ENCODE assay signal across 22 cellular contexts in genomic region chr16:2425825-2426430, GRCh38. TPM values are rescaled to one million over a fixed set of nuclear protein-coding genes. Genes with fewer than 3 reads are reported as not detected.
A peak's percentile ranks its signal among the peaks of the same experiment; 100 is the strongest.
DNase-seq lines count a peak whose midpoint lies in the region; ATAC-seq, FAIRE-seq and TF ChIP-seq lines count a peak whose summit lies in the region.
"Had no signal": no experiment of that assay in that cellular context is flagged by ENCODE, and none has a peak within 500 bp of the region (broad histone marks: within the 10 kb centered on the region; RNA-seq: fewer than 3 reads in every experiment).

No MANE protein-coding gene starts in this region.

- H3K4me3 ChIP-seq in HepG2 (replicated peaks in 1 of 3; ENCODE audit: insufficient read depth in 1 of 3, low read depth in 2 of 3, low read length in 3 of 3) (no peak overlapping the region), right lobe of liver (no peak overlapping the region), neural progenitor cell (no peak overlapping the region), ovary (no peak overlapping the region)
- H3K4me3 ChIP-seq: BLaER1 treated with 17β-estradiol and CSF1 and Interleukin-3, amounts not matched to agents 10 nM and 100 nM; HAP-1; K562 had no signal

- H3K9ac ChIP-seq in HepG2 (ENCODE audit: insufficient read depth, low read depth, low read length): no peak overlapping the region
- no peak overlapping the region for H3K9ac ChIP-seq in neural progenitor cell
- H3K9ac ChIP-seq: BLaER1 treated with 17β-estradiol and CSF1 and Interleukin-3, amounts not matched to agents 10 nM and 100 nM had no signal

- H3K36me3 ChIP-seq in HepG2 (replicated peaks in 1 of 2; ENCODE audit: control insufficient read depth in 1 of 2, insufficient read depth in 2 of 2, low read length in 2 of 2): no peaks in the 10 kb centered on the region; a peak in 1 of 5 replicates
- H3K36me3 ChIP-seq in right lobe of liver: no peaks in the 10 kb centered on the region
- no peaks in the 10 kb centered on the region for H3K36me3 ChIP-seq in neural progenitor cell
- H3K36me3 ChIP-seq in ovary: no peaks in the 10 kb centered on the region

- H3K4me2 ChIP-seq in HepG2 (ENCODE audit: low read depth, low read length) (no peak overlapping the region), neural progenitor cell (no peak overlapping the region)
- H3K4me2 ChIP-seq: BLaER1 treated with 17β-estradiol and CSF1 and Interleukin-3, amounts not matched to agents 10 nM and 100 nM had no signal

- TF ChIP-seq RAD21 in HepG2 (CRISPR knock-in tag; IDR thresholded peaks at IDR 0.05): no peak

- DNase-seq in HepG2 (ENCODE audit: low spot score): no peak
- DNase-seq in right lobe of liver: no peak
- DNase-seq in RWPE1 (ENCODE audit: low spot score): no peak
- DNase-seq in neural progenitor cell (ENCODE audit: low spot score): no peak
- DNase-seq in ovary: no peak
- DNase-seq in iPS-NIHi7 (ENCODE audit: extremely low spot score): no peak
- no peak for DNase-seq in NCI-H446 treated with DMSO at 0.1 percent for 48 hours (lab: John Stamatoyannopoulos, UW)
- DNase-seq: 8988T; AML-193; CD4-positive, CD25-positive, alpha-beta regulatory T cell; DMS153; DMS79 treated with DMSO at 0.1 percent for 48 hours; HFFc6 had no signal

- in situ Hi-C loops in HepG2 (cut with HindIII; ENCODE audit: extremely low pct_ligation_motif_present, low pct_unique_long_range_greater_than_20kb): loop anchor here (5.0 kb wide), 1 partner anchor 76 kb away; no protein-coding TSS in a partner anchor

- intact Hi-C loops in HepG2 (cut with micrococcal nuclease; ENCODE audit: unreplicated experiment): loop anchor here (5.0 kb wide), 1 partner anchor 84 kb away; the partner anchor contains the start of gene ABCA3
- intact Hi-C loops in right lobe of liver (cut with DNase I): no loop called here
- intact Hi-C loops in ovary (cut with DNase I): loop anchor here in 1 of 4 donors (10.0 kb wide), 1 partner anchor 79 kb away; no protein-coding TSS in a partner anchor

- peak overlapping the region; percentile 63 for H3K4me3 Mint-ChIP-seq in neural progenitor cell
- H3K4me3 Mint-ChIP-seq: HFFc6 had no signal

- H3F3A ChIP-seq in neural progenitor cell (ENCODE audit: low read depth): peaks cover 10% of the 10 kb centered on the region

- H2AFZ ChIP-seq in HepG2 (ENCODE audit: low read length) (no peak overlapping the region), neural progenitor cell (replicated peaks) (no peak overlapping the region)

- no peaks in the 10 kb centered on the region for H3K9me3 Mint-ChIP-seq in neural progenitor cell
- H3K9me3 Mint-ChIP-seq: HFFc6 had no signal

- no TSS peak for BruUV-seq in HepG2 (replicated peaks; lab: Mats Ljungman, UMichigan)

- H3K27ac Mint-ChIP-seq in neural progenitor cell: peak overlapping the region; percentile 46
- H3K27ac Mint-ChIP-seq: HFFc6 had no signal

- no peak for FAIRE-seq in HepG2 (lab: Jason Lieb, UNC)
- FAIRE-seq: D721Med, G401.6, GM12892, GM19239, H1, K562 had no signal

- no peaks in the 10 kb centered on the region for H4K20me1 ChIP-seq in HepG2 (ENCODE audit: insufficient read depth, low read length)
- peaks cover 12% of the 10 kb centered on the region for H4K20me1 ChIP-seq in neural progenitor cell (ENCODE audit: low read depth)

- 46% methylated on average over 12 of the region's 13 CpGs for WGBS in HepG2 (ENCODE audit: low lambda C conversion rate)
- 100% methylated on average over 1 of the region's 13 CpGs for WGBS in right lobe of liver (ENCODE audit: insufficient coverage, low coverage, low lambda C conversion rate, missing lambda C conversion rate)
- 92 to 95% (median 94%) methylated on average over 13 of the region's 13 CpGs for WGBS in ovary, 3 donors

- H3K4me1 Mint-ChIP-seq in neural progenitor cell: peaks cover 32% of the 10 kb centered on the region

- CTCF ChIA-PET in HepG2 (lab: Yijun Ruan, JAX; ENCODE audit: low intra/inter-chr PET ratio, low total read pairs) (no interaction called here), RWPE1 (lab: Yijun Ruan, JAX) (interaction anchor here (0.7 kb wide), 1 partner anchor 90 kb away, joined by 7 read pairs; no protein-coding TSS in a partner anchor)

- H3K27me3 ChIP-seq in HepG2 (ENCODE audit: control insufficient read depth in 1 of 2, insufficient read depth in 2 of 2, low read length in 2 of 2) (peaks cover 10 to 28% of the 10 kb centered on the region in 2 experiments), right lobe of liver (no peaks in the 10 kb centered on the region), neural progenitor cell (peaks cover 7% of the 10 kb centered on the region), ovary (no peaks in the 10 kb centered on the region)
- H3K27me3 ChIP-seq: BLaER1 treated with 17β-estradiol and CSF1 and Interleukin-3, amounts not matched to agents 10 nM and 100 nM had no signal

- H3K27ac ChIP-seq in HepG2 (ENCODE audit: extremely low read length, insufficient read depth, low read length): no peak overlapping the region
- no peak overlapping the region for H3K27ac ChIP-seq in right lobe of liver
- H3K27ac ChIP-seq in RWPE1: peak overlapping the region; percentile 79; the same call in 1 of the 2 replicates
- no peak overlapping the region for H3K27ac ChIP-seq in neural progenitor cell
- no peak overlapping the region for H3K27ac ChIP-seq in ovary
- H3K27ac ChIP-seq: BLaER1 treated with 17β-estradiol and CSF1 and Interleukin-3, amounts not matched to agents 10 nM and 100 nM; HL-60 had no signal

- TF ChIP-seq CTCF in HepG2 (CRISPR knock-in tag; IDR thresholded peaks at IDR 0.05) (no peak), right lobe of liver (IDR thresholded peaks at IDR 0.05) (no peak), RWPE1 (conservative IDR thresholded peaks at IDR 0.05; ENCODE audit: low read depth) (no peak), neural progenitor cell (IDR thresholded peaks at IDR 0.05) (no peak), ovary (IDR thresholded peaks at IDR 0.05) (no peak)

- POLR2A ChIA-PET in HepG2 (lab: Yijun Ruan, JAX) (no interaction called here), RWPE1 (lab: Yijun Ruan, JAX; ENCODE audit: low non-redundant PET) (no interaction called here)

- ATAC-seq in HepG2 (no peak), right lobe of liver (no peak)
- ATAC-seq: K562 had no signal

- no peak for TF ChIP-seq EP300 in HepG2 (IDR thresholded peaks at IDR 0.05; ENCODE audit: low read depth in 2 of 2, low read length in 2 of 2)
- no peak for TF ChIP-seq EP300 in HepG2 (CRISPR knock-in tag; IDR thresholded peaks at IDR 0.05; ENCODE audit: borderline replicate concordance)
- TF ChIP-seq EP300 in ovary (IDR thresholded peaks at IDR 0.05): no peak

- TF ChIP-seq POLR2A in HepG2 (IDR thresholded peaks at IDR 0.05; ENCODE audit: insufficient read depth in 1 of 2, low read depth in 2 of 2, low read length in 2 of 2): no peak
- no peak for TF ChIP-seq POLR2A in right lobe of liver (IDR thresholded peaks at IDR 0.05)
- no peak for TF ChIP-seq POLR2A in ovary (IDR thresholded peaks at IDR 0.05)

- peaks cover 15% of the 10 kb centered on the region for H3K27me3 Mint-ChIP-seq in neural progenitor cell (ENCODE audit: insufficient read depth, low read depth)

- no peaks in the 10 kb centered on the region for H3K9me3 ChIP-seq in HepG2 (ENCODE audit: low read length)
- no peaks in the 10 kb centered on the region for H3K9me3 ChIP-seq in right lobe of liver
- H3K9me3 ChIP-seq in neural progenitor cell (ENCODE audit: low read depth): no peaks in the 10 kb centered on the region
- H3K9me3 ChIP-seq in ovary: no peaks in the 10 kb centered on the region
- H3K9me3 ChIP-seq: BLaER1 treated with 17β-estradiol and CSF1 and Interleukin-3, amounts not matched to agents 10 nM and 100 nM; HAP-1 had no signal

- no peaks in the 10 kb centered on the region for H3K36me3 Mint-ChIP-seq in neural progenitor cell
- H3K36me3 Mint-ChIP-seq: CD4-positive, CD25-positive, alpha-beta regulatory T cell had no signal

- peaks cover 13% of the 10 kb centered on the region for H3K79me2 ChIP-seq in HepG2 (ENCODE audit: insufficient read depth, low read length)
- peaks cover 16% of the 10 kb centered on the region for H3K79me2 ChIP-seq in neural progenitor cell (ENCODE audit: low read depth)

- H3K4me1 ChIP-seq in HepG2 (ENCODE audit: insufficient read depth, low read length) (peaks cover 26% of the 10 kb centered on the region), right lobe of liver (peaks cover 0 to 11% (median 2%) of the 10 kb centered on the region in 4 donors), neural progenitor cell (peaks cover 14% of the 10 kb centered on the region), ovary (ENCODE audit: insufficient read depth) (peaks cover 2% of the 10 kb centered on the region)

RNA-seq across cellular contexts. Expression of gene CCNF, which starts 3.3 kb away (rescaled TPM):
- total RNA-seq in HepG2 (2016; rRNA removed; fragmentation: Illumina TruSeq; extraction: Trizol): 13.7 and 22.8 TPM in 2 replicates
- 3.9 and 4.1 TPM in 2 replicates for total RNA-seq in HepG2 (2016; cell fraction: cytosol; rRNA removed; fragmentation: Illumina TruSeq; extraction: Trizol; ENCODE audit: low read depth)
- total RNA-seq in HepG2 (2016; cell fraction: insoluble cytoplasmic fraction; rRNA removed; fragmentation: Illumina TruSeq; extraction: Trizol): 12.7 and 23.2 TPM in 2 replicates
- 10.8 and 12.0 TPM in 2 replicates for total RNA-seq in HepG2 (2016; cell fraction: membrane; rRNA removed; fragmentation: Illumina TruSeq; extraction: Trizol)
- total RNA-seq in HepG2 (2016; cell fraction: nucleus; rRNA removed; fragmentation: Illumina TruSeq; extraction: Trizol): 15.7 and 16.3 TPM in 2 replicates
- polyA plus RNA-seq in HepG2 (2011; rRNA removed): 5.0 and 6.4 TPM in 2 replicates
- 3.7 and 6.4 TPM in 2 replicates for polyA plus RNA-seq in HepG2 (2011; cell fraction: cytosol; rRNA removed)
- 11.8 and 19.6 TPM in 2 replicates for polyA plus RNA-seq in HepG2 (2011; cell fraction: nucleus; rRNA removed)
- 5.1 and 7.4 TPM in 2 replicates for polyA plus RNA-seq in HepG2 (2012)
- 1.5 and 1.6 TPM in 2 replicates for polyA plus RNA-seq in HepG2 (2016; cell fraction: cytosol; fragmentation: Illumina TruSeq; extraction: Trizol; ENCODE audit: low read depth)
- 7.3 and 10.7 TPM in 2 replicates for polyA plus RNA-seq in HepG2 (2016; cell fraction: insoluble cytoplasmic fraction; fragmentation: Illumina TruSeq; extraction: Trizol; ENCODE audit: low read depth)
- polyA plus RNA-seq in HepG2 (2016; cell fraction: membrane; fragmentation: Illumina TruSeq; extraction: Trizol; ENCODE audit: low read depth): 4.0 and 4.9 TPM in 2 replicates
- 28.4 and 30.0 TPM in 2 replicates for polyA plus RNA-seq in HepG2 (2016; cell fraction: nucleus; fragmentation: Illumina TruSeq; extraction: Trizol; ENCODE audit: insufficient read depth, low read depth)
- polyA minus RNA-seq in HepG2 (2011; rRNA and poly(A)+ RNA removed; ENCODE audit: low replicate concordance): 36.8 and 74.8 TPM in 2 replicates
- polyA minus RNA-seq in HepG2 (2011; cell fraction: cytosol; rRNA and poly(A)+ RNA removed): 10.9 and 18.1 TPM in 2 replicates
- 13.1 and 14.7 TPM in 2 replicates for polyA minus RNA-seq in HepG2 (2011; cell fraction: nucleus; rRNA and poly(A)+ RNA removed)
- 1 to 10 TPM; 1.3 to 2.7 (median 1.7) TPM for total RNA-seq in right lobe of liver
- 41.6 and 67.3 TPM in 2 replicates for total RNA-seq in neural progenitor cell (ENCODE audit: low replicate concordance)
- 1 to 10 TPM; 1.4 to 2.5 (median 2.0) TPM for total RNA-seq in ovary
- polyA plus RNA-seq in ovary: 1 to 10 TPM in 1 of 2 donors, under 1 TPM in 1; 0.87 to 1.1 TPM

RNA-seq across cellular contexts. Expression of gene TEDC2, which starts 34.0 kb away (rescaled TPM):
- total RNA-seq in HepG2 (2016; rRNA removed; fragmentation: Illumina TruSeq; extraction: Trizol) (19.7 and 24.4 TPM in 2 replicates), right lobe of liver (1 to 10 TPM in 3 of 6 experiments, under 1 TPM in 3; 0.35 to 2.8 (median 0.87) TPM), neural progenitor cell (ENCODE audit: low replicate concordance) (29.1 and 62.1 TPM in 2 replicates), ovary (1 to 10 TPM in 3 of 7 donors, under 1 TPM in 2, not detected in 2; 0.38 to 2.0 (median 1.4) TPM)
- total RNA-seq in HepG2 (2016; cell fraction: cytosol; rRNA removed; fragmentation: Illumina TruSeq; extraction: Trizol; ENCODE audit: low read depth): 10.8 and 13.0 TPM in 2 replicates
- total RNA-seq in HepG2 (2016; cell fraction: insoluble cytoplasmic fraction; rRNA removed; fragmentation: Illumina TruSeq; extraction: Trizol): 16.5 and 23.4 TPM in 2 replicates
- total RNA-seq in HepG2 (2016; cell fraction: membrane; rRNA removed; fragmentation: Illumina TruSeq; extraction: Trizol): 18.0 and 21.4 TPM in 2 replicates
- total RNA-seq in HepG2 (2016; cell fraction: nucleus; rRNA removed; fragmentation: Illumina TruSeq; extraction: Trizol): 17.3 and 20.2 TPM in 2 replicates
- polyA plus RNA-seq in HepG2 (2011; rRNA removed) (5.9 and 6.2 TPM in 2 replicates), ovary (1 to 10 TPM in 1 of 2 donors, not detected in 1; 1.2 TPM)
- polyA plus RNA-seq in HepG2 (2011; cell fraction: cytosol; rRNA removed): 3.2 and 8.6 TPM in 2 replicates
- 28.4 and 38.0 TPM in 2 replicates for polyA plus RNA-seq in HepG2 (2011; cell fraction: nucleus; rRNA removed)
- 3.0 and 4.0 TPM in 2 replicates for polyA plus RNA-seq in HepG2 (2012)
- 11.9 and 12.7 TPM in 2 replicates for polyA plus RNA-seq in HepG2 (2016; cell fraction: cytosol; fragmentation: Illumina TruSeq; extraction: Trizol; ENCODE audit: low read depth)
- polyA plus RNA-seq in HepG2 (2016; cell fraction: insoluble cytoplasmic fraction; fragmentation: Illumina TruSeq; extraction: Trizol; ENCODE audit: low read depth): 19.2 and 19.4 TPM in 2 replicates
- 14.6 and 18.0 TPM in 2 replicates for polyA plus RNA-seq in HepG2 (2016; cell fraction: membrane; fragmentation: Illumina TruSeq; extraction: Trizol; ENCODE audit: low read depth)
- polyA plus RNA-seq in HepG2 (2016; cell fraction: nucleus; fragmentation: Illumina TruSeq; extraction: Trizol; ENCODE audit: insufficient read depth, low read depth): 38.8 and 41.0 TPM in 2 replicates
- polyA minus RNA-seq in HepG2 (2011; rRNA and poly(A)+ RNA removed; ENCODE audit: low replicate concordance): 5.2 and 12.3 TPM in 2 replicates
- 2.5 and 3.1 TPM in 2 replicates for polyA minus RNA-seq in HepG2 (2011; cell fraction: cytosol; rRNA and poly(A)+ RNA removed)
- 6.3 and 10.6 TPM in 2 replicates for polyA minus RNA-seq in HepG2 (2011; cell fraction: nucleus; rRNA and poly(A)+ RNA removed)
- total RNA-seq: CD4-positive, CD25-positive, alpha-beta regulatory T cell had no signal

RNA-seq across cellular contexts. Expression of gene NTN3, which starts 45.2 kb away (rescaled TPM):
- total RNA-seq in HepG2 (2016; rRNA removed; fragmentation: Illumina TruSeq; extraction: Trizol) (0.20 and 0.35 TPM in 2 replicates), right lobe of liver (1 to 10 TPM in 4 of 6 experiments, under 1 TPM in 2; 0.39 to 2.1 (median 1.2) TPM), neural progenitor cell (ENCODE audit: low replicate concordance) (1.7 and 3.6 TPM in 2 replicates), ovary (under 1 TPM in 3 of 7 donors, not detected in 4; 0.12 to 0.34 (median 0.26) TPM)
- total RNA-seq in HepG2 (2016; cell fraction: cytosol; rRNA removed; fragmentation: Illumina TruSeq; extraction: Trizol; ENCODE audit: low read depth): not detected in 2 replicates
- total RNA-seq in HepG2 (2016; cell fraction: insoluble cytoplasmic fraction; rRNA removed; fragmentation: Illumina TruSeq; extraction: Trizol): 0.15 and 0.30 TPM in 2 replicates
- total RNA-seq in HepG2 (2016; cell fraction: membrane; rRNA removed; fragmentation: Illumina TruSeq; extraction: Trizol): 0.25 TPM in 1 of 2 replicates, not detected in the other
- 0.19 and 0.28 TPM in 2 replicates for total RNA-seq in HepG2 (2016; cell fraction: nucleus; rRNA removed; fragmentation: Illumina TruSeq; extraction: Trizol)
- polyA plus RNA-seq in HepG2 (2011; rRNA removed) (0.09 and 0.29 TPM in 2 replicates), ovary (under 1 TPM in 1 of 2 donors, not detected in 1; 0.13 TPM)
- polyA plus RNA-seq in HepG2 (2011; cell fraction: cytosol; rRNA removed): 0.12 and 0.15 TPM in 2 replicates
- 0.66 and 0.79 TPM in 2 replicates for polyA plus RNA-seq in HepG2 (2011; cell fraction: nucleus; rRNA removed)
- 0.07 and 0.11 TPM in 2 replicates for polyA plus RNA-seq in HepG2 (2012)
- polyA plus RNA-seq in HepG2 (2016; cell fraction: cytosol; fragmentation: Illumina TruSeq; extraction: Trizol; ENCODE audit: low read depth): 0.08 TPM in 1 of 2 replicates, not detected in the other
- polyA plus RNA-seq in HepG2 (2016; cell fraction: insoluble cytoplasmic fraction; fragmentation: Illumina TruSeq; extraction: Trizol; ENCODE audit: low read depth): not detected in 2 replicates
- polyA plus RNA-seq in HepG2 (2016; cell fraction: membrane; fragmentation: Illumina TruSeq; extraction: Trizol; ENCODE audit: low read depth): not detected in 2 replicates
- polyA plus RNA-seq in HepG2 (2016; cell fraction: nucleus; fragmentation: Illumina TruSeq; extraction: Trizol; ENCODE audit: insufficient read depth, low read depth): 0.23 TPM in 1 of 2 replicates, not detected in the other
- polyA minus RNA-seq in HepG2 (2011; rRNA and poly(A)+ RNA removed; ENCODE audit: low replicate concordance): 0.49 and 1.4 TPM in 2 replicates
- polyA minus RNA-seq in HepG2 (2011; cell fraction: cytosol; rRNA and poly(A)+ RNA removed): 0.59 and 0.62 TPM in 2 replicates
- polyA minus RNA-seq in HepG2 (2011; cell fraction: nucleus; rRNA and poly(A)+ RNA removed): 0.39 and 0.62 TPM in 2 replicates
- total RNA-seq: CD4-positive, CD25-positive, alpha-beta regulatory T cell; K562 had no signal
- polyA plus RNA-seq: CD4-positive, CD25-positive, alpha-beta regulatory T cell; K562 had no signal

RNA-seq across cellular contexts. Expression of gene TBC1D24, which starts 49.0 kb away (rescaled TPM):
- total RNA-seq in HepG2 (2016; rRNA removed; fragmentation: Illumina TruSeq; extraction: Trizol): 13.7 and 17.6 TPM in 2 replicates
- total RNA-seq in HepG2 (2016; cell fraction: cytosol; rRNA removed; fragmentation: Illumina TruSeq; extraction: Trizol; ENCODE audit: low read depth): 1.3 and 1.4 TPM in 2 replicates
- total RNA-seq in HepG2 (2016; cell fraction: insoluble cytoplasmic fraction; rRNA removed; fragmentation: Illumina TruSeq; extraction: Trizol): 12.6 and 15.8 TPM in 2 replicates
- total RNA-seq in HepG2 (2016; cell fraction: membrane; rRNA removed; fragmentation: Illumina TruSeq; extraction: Trizol): 4.8 and 5.7 TPM in 2 replicates
- total RNA-seq in HepG2 (2016; cell fraction: nucleus; rRNA removed; fragmentation: Illumina TruSeq; extraction: Trizol): 12.6 and 14.4 TPM in 2 replicates
- polyA plus RNA-seq in HepG2 (2011; rRNA removed): 7.7 and 8.4 TPM in 2 replicates
- 3.7 and 4.9 TPM in 2 replicates for polyA plus RNA-seq in HepG2 (2011; cell fraction: cytosol; rRNA removed)
- 29.9 and 35.0 TPM in 2 replicates for polyA plus RNA-seq in HepG2 (2011; cell fraction: nucleus; rRNA removed)
- polyA plus RNA-seq in HepG2 (2012): 5.7 TPM in 2 replicates
- polyA plus RNA-seq in HepG2 (2016; cell fraction: cytosol; fragmentation: Illumina TruSeq; extraction: Trizol; ENCODE audit: low read depth): 1.0 and 1.2 TPM in 2 replicates
- polyA plus RNA-seq in HepG2 (2016; cell fraction: insoluble cytoplasmic fraction; fragmentation: Illumina TruSeq; extraction: Trizol; ENCODE audit: low read depth): 8.4 and 11.8 TPM in 2 replicates
- polyA plus RNA-seq in HepG2 (2016; cell fraction: membrane; fragmentation: Illumina TruSeq; extraction: Trizol; ENCODE audit: low read depth): 2.4 and 3.2 TPM in 2 replicates
- 22.4 and 24.8 TPM in 2 replicates for polyA plus RNA-seq in HepG2 (2016; cell fraction: nucleus; fragmentation: Illumina TruSeq; extraction: Trizol; ENCODE audit: insufficient read depth, low read depth)
- polyA minus RNA-seq in HepG2 (2011; rRNA and poly(A)+ RNA removed; ENCODE audit: low replicate concordance): 11.0 and 28.2 TPM in 2 replicates
- 9.1 and 10.4 TPM in 2 replicates for polyA minus RNA-seq in HepG2 (2011; cell fraction: cytosol; rRNA and poly(A)+ RNA removed)
- polyA minus RNA-seq in HepG2 (2011; cell fraction: nucleus; rRNA and poly(A)+ RNA removed): 10.0 and 13.8 TPM in 2 replicates
- total RNA-seq in right lobe of liver: 10 to 100 TPM; 14.9 to 22.7 (median 17.5) TPM
- total RNA-seq in neural progenitor cell (ENCODE audit: low replicate concordance): 8.2 and 11.9 TPM in 2 replicates
- total RNA-seq in ovary: 1 to 10 TPM; 2.5 to 8.1 (median 6.7) TPM
- polyA plus RNA-seq in ovary: 1 to 10 TPM; 1.9 to 2.3 TPM
